ENCODE assay signal across 29 cellular contexts in genomic region chr4:7967063-7967440, GRCh38. TPM values are rescaled to one million over a fixed set of nuclear protein-coding genes. Genes with fewer than 3 reads are reported as not detected.
A peak's percentile ranks its signal among the peaks of the same experiment; 100 is the strongest.
DNase-seq lines count a peak whose midpoint lies in the region; ATAC-seq, FAIRE-seq and TF ChIP-seq lines count a peak whose summit lies in the region.
"Had no signal": no experiment of that assay in that cellular context is flagged by ENCODE, and none has a peak within 500 bp of the region (broad histone marks: within the 10 kb centered on the region; RNA-seq: fewer than 3 reads in every experiment).

No MANE protein-coding gene starts in this region.

- H3K36me3 Mint-ChIP-seq in activated T-helper 2 cell treated with anti-CD3 and anti-CD28 coated beads, Interferon-gamma antibody, Interleukin-2, Interleukin-4, amounts not matched to agents 10 μg/mL and 5 μg/mL and 100 μg/mL, durations not matched to agents 14 hours and 24 hours and 36 hours (ENCODE audit: low read depth): peaks cover 24% of the 10 kb centered on the region
- no peaks in the 10 kb centered on the region for H3K36me3 Mint-ChIP-seq in natural killer cell treated with Interleukin-12 subunit alpha and Interleukin-12 subunit beta and Interleukin-15 and Interleukin-18, amount 100 ng/mL, for 72 hours

- CTCF ChIA-PET in HepG2 (lab: Yijun Ruan, JAX; ENCODE audit: low intra/inter-chr PET ratio, low total read pairs): no interaction called here

- no peak for TF ChIP-seq RAD21 in HepG2 (CRISPR knock-in tag; IDR thresholded peaks at IDR 0.05)

- H3K4me3 ChIP-seq in HepG2 (replicated peaks in 1 of 3; ENCODE audit: insufficient read depth in 1 of 3, low read depth in 2 of 3, low read length in 3 of 3): peak overlapping the region in 2 of 3 experiments; percentile 21 to 61; a peak in 5 of 6 replicates
- no peak overlapping the region for H3K4me3 ChIP-seq in right lobe of liver
- H3K4me3 ChIP-seq: body of pancreas, dorsolateral prefrontal cortex, left ventricle myocardium inferior, right atrium auricular region, upper lobe of left lung had no signal

- peak overlapping the region; percentile 74 for H2AFZ ChIP-seq in HepG2 (ENCODE audit: low read length)
- H2AFZ ChIP-seq: parathyroid adenoma had no signal

- H3K9me3 ChIP-seq in HepG2 (ENCODE audit: low read length): no peaks in the 10 kb centered on the region
- H3K9me3 ChIP-seq in right lobe of liver: no peaks in the 10 kb centered on the region
- H3K9me3 ChIP-seq: body of pancreas, left ventricle myocardium inferior, right atrium auricular region, upper lobe of left lung had no signal

- peak overlapping the region; percentile 30 for H3K27ac Mint-ChIP-seq in activated T-helper 2 cell treated with anti-CD3 and anti-CD28 coated beads, Interferon-gamma antibody, Interleukin-2, Interleukin-4, amounts not matched to agents 10 μg/mL and 5 μg/mL and 100 μg/mL, durations not matched to agents 14 hours and 24 hours and 36 hours
- peak overlapping the region; percentile 47 to 56 for H3K27ac Mint-ChIP-seq in natural killer cell treated with Interleukin-12 subunit alpha and Interleukin-12 subunit beta and Interleukin-15 and Interleukin-18, amount 100 ng/mL, for 72 hours

- H3K27me3 Mint-ChIP-seq in activated T-helper 2 cell treated with anti-CD3 and anti-CD28 coated beads, Interferon-gamma antibody, Interleukin-2, Interleukin-4, amounts not matched to agents 10 μg/mL and 5 μg/mL and 100 μg/mL, durations not matched to agents 14 hours and 24 hours and 36 hours (ENCODE audit: low read depth): no peaks in the 10 kb centered on the region
- peaks cover 0 to 6% of the 10 kb centered on the region in 2 donors for H3K27me3 Mint-ChIP-seq in natural killer cell treated with Interleukin-12 subunit alpha and Interleukin-12 subunit beta and Interleukin-15 and Interleukin-18, amount 100 ng/mL, for 72 hours

- peaks cover 59% of the 10 kb centered on the region for H3K4me1 Mint-ChIP-seq in activated T-helper 2 cell treated with anti-CD3 and anti-CD28 coated beads, Interferon-gamma antibody, Interleukin-2, Interleukin-4, amounts not matched to agents 10 μg/mL and 5 μg/mL and 100 μg/mL, durations not matched to agents 14 hours and 24 hours and 36 hours (ENCODE audit: low read depth)
- peaks cover 65 to 73% of the 10 kb centered on the region in 2 donors for H3K4me1 Mint-ChIP-seq in natural killer cell treated with Interleukin-12 subunit alpha and Interleukin-12 subunit beta and Interleukin-15 and Interleukin-18, amount 100 ng/mL, for 72 hours (ENCODE audit: low read depth in 2 of 2)

- intact Hi-C loops in HepG2 (cut with micrococcal nuclease; ENCODE audit: unreplicated experiment): no loop called here
- intact Hi-C loops in right lobe of liver (cut with DNase I): no loop called here
- intact Hi-C loops in activated T-helper 2 cell treated with anti-CD3 and anti-CD28 coated beads, Interferon-gamma antibody, Interleukin-2, Interleukin-4, amounts not matched to agents 10 μg/mL and 5 μg/mL and 100 μg/mL, durations not matched to agents 14 hours and 24 hours and 36 hours (cut with micrococcal nuclease): loop anchor here (10.0 kb wide), 1 partner anchor 1782 kb away; no protein-coding TSS in a partner anchor

- no peaks in the 10 kb centered on the region for H4K20me1 ChIP-seq in HepG2 (ENCODE audit: insufficient read depth, low read length)

- no peak overlapping the region for H3K4me3 Mint-ChIP-seq in activated T-helper 2 cell treated with anti-CD3 and anti-CD28 coated beads, Interferon-gamma antibody, Interleukin-2, Interleukin-4, amounts not matched to agents 10 μg/mL and 5 μg/mL and 100 μg/mL, durations not matched to agents 14 hours and 24 hours and 36 hours (ENCODE audit: low read depth)
- H3K4me3 Mint-ChIP-seq in natural killer cell treated with Interleukin-12 subunit alpha and Interleukin-12 subunit beta and Interleukin-15 and Interleukin-18, amount 100 ng/mL, for 72 hours: peak overlapping the region; percentile 50

- TF ChIP-seq CTCF in HepG2 (CRISPR knock-in tag; IDR thresholded peaks at IDR 0.05) (no peak), right lobe of liver (IDR thresholded peaks at IDR 0.05) (no peak)

- no peak for FAIRE-seq in HepG2 (lab: Jason Lieb, UNC)
- FAIRE-seq: D721Med, islet of Langerhans had no signal

- 17% methylated on average over 5 of the region's 9 CpGs for WGBS in HepG2 (ENCODE audit: low lambda C conversion rate)
- WGBS in right lobe of liver (ENCODE audit: insufficient coverage, low coverage, low lambda C conversion rate, missing lambda C conversion rate): 17% methylated on average over 1 of the region's 9 CpGs

- H3K4me1 ChIP-seq in HepG2 (ENCODE audit: insufficient read depth, low read length) (peaks cover 96% of the 10 kb centered on the region), right lobe of liver (no peaks in the 10 kb centered on the region)

- in situ Hi-C loops in HepG2 (cut with HindIII; ENCODE audit: extremely low pct_ligation_motif_present, low pct_unique_long_range_greater_than_20kb): no loop called here

- peak; percentile 60 for ATAC-seq in HepG2
- no peak for ATAC-seq in right lobe of liver
- ATAC-seq in natural killer cell treated with Interleukin-12 subunit alpha and Interleukin-12 subunit beta and Interleukin-15 and Interleukin-18, amount 100 ng/mL, for 72 hours: no peak
- ATAC-seq in HG02884 (IDR thresholded peaks at IDR 0.05; ENCODE audit: unreplicated experiment): no peak
- ATAC-seq in HG03378 (IDR thresholded peaks at IDR 0.05; ENCODE audit: unreplicated experiment): no peak
- ATAC-seq: body of pancreas; naive thymus-derived CD4-positive, alpha-beta T cell had no signal

- H3K27ac ChIP-seq in HepG2 (ENCODE audit: extremely low read length, insufficient read depth, low read length): no peak overlapping the region
- H3K27ac ChIP-seq in right lobe of liver: no peak overlapping the region
- H3K27ac ChIP-seq: C4-2B, HL-60, parathyroid adenoma, VCaP had no signal

- H3K9me3 Mint-ChIP-seq in activated T-helper 2 cell treated with anti-CD3 and anti-CD28 coated beads, Interferon-gamma antibody, Interleukin-2, Interleukin-4, amounts not matched to agents 10 μg/mL and 5 μg/mL and 100 μg/mL, durations not matched to agents 14 hours and 24 hours and 36 hours: no peaks in the 10 kb centered on the region
- H3K9me3 Mint-ChIP-seq in natural killer cell treated with Interleukin-12 subunit alpha and Interleukin-12 subunit beta and Interleukin-15 and Interleukin-18, amount 100 ng/mL, for 72 hours: no peaks in the 10 kb centered on the region

- TF ChIP-seq POLR2A in HepG2 (IDR thresholded peaks at IDR 0.05; ENCODE audit: insufficient read depth in 1 of 2, low read depth in 2 of 2, low read length in 2 of 2) (no peak), right lobe of liver (IDR thresholded peaks at IDR 0.05) (no peak)

- H3K4me2 ChIP-seq in HepG2 (ENCODE audit: low read depth, low read length): peak overlapping the region; percentile 79

- TF ChIP-seq EP300 in HepG2 (IDR thresholded peaks at IDR 0.05; ENCODE audit: low read depth in 2 of 2, low read length in 2 of 2) (no peak), HepG2 (CRISPR knock-in tag; IDR thresholded peaks at IDR 0.05; ENCODE audit: borderline replicate concordance) (no peak)

- DNase-seq in HepG2 (ENCODE audit: low spot score): peak; percentile 46
- DNase-seq in right lobe of liver: no peak
- DNase-seq in activated T-helper 2 cell treated with anti-CD3 and anti-CD28 coated beads, Interferon-gamma antibody, Interleukin-2, Interleukin-4, amounts not matched to agents 10 μg/mL and 5 μg/mL and 100 μg/mL, durations not matched to agents 14 hours and 24 hours and 36 hours (ENCODE audit: low spot score): no peak
- DNase-seq in natural killer cell treated with Interleukin-12 subunit alpha and Interleukin-12 subunit beta and Interleukin-15 and Interleukin-18, amount 100 ng/mL, for 72 hours (ENCODE audit: low spot score): peak; percentile 35
- no peak for DNase-seq in NCI-H2029 (lab: John Stamatoyannopoulos, UW)
- DNase-seq: activated CD4-positive, alpha-beta T cell treated with anti-CD3 and anti-CD28 coated beads, Interleukin-2, amount 50 U/mL, for 4 hours; activated effector memory CD4-positive, alpha-beta T cell treated with anti-CD3 and anti-CD28 coated beads, Interleukin-2, amount 50 U/mL, for 16 hours; body of pancreas; dorsolateral prefrontal cortex; Karpas-422; midbrain; naive thymus-derived CD4-positive, alpha-beta T cell; NCI-H146; NCI-H510A treated with DMSO at 0.1 percent for 48 hours; Right ventricle myocardium superior; stimulated activated CD4-positive, alpha-beta T cell treated with anti-CD3 and anti-CD28 coated beads, Interleukin-12 subunit alpha, Interleukin-12 subunit beta, amount 100 ng/mL, for 4 hours; stimulated activated CD4-positive, alpha-beta T cell treated with anti-CD3 and anti-CD28 coated beads, Interleukin-4, amount 100 ng/mL, for 1 hour; T-helper 9 cell had no signal

- no TSS peak for BruUV-seq in HepG2 (replicated peaks; lab: Mats Ljungman, UMichigan)

- H3K9ac ChIP-seq in HepG2 (ENCODE audit: insufficient read depth, low read depth, low read length): no peak overlapping the region
- H3K9ac ChIP-seq: parathyroid adenoma had no signal

- H3K27me3 ChIP-seq in HepG2 (ENCODE audit: control insufficient read depth in 1 of 2, insufficient read depth in 2 of 2, low read length in 2 of 2): peaks cover 2 to 13% of the 10 kb centered on the region in 2 experiments; a peak in 3 of 5 replicates
- H3K27me3 ChIP-seq in right lobe of liver: no peaks in the 10 kb centered on the region
- H3K27me3 ChIP-seq: body of pancreas, dorsolateral prefrontal cortex, right atrium auricular region, upper lobe of left lung had no signal

- H3K36me3 ChIP-seq in HepG2 (replicated peaks in 1 of 2; ENCODE audit: control insufficient read depth in 1 of 2, insufficient read depth in 2 of 2, low read length in 2 of 2) (no peaks in the 10 kb centered on the region), right lobe of liver (no peaks in the 10 kb centered on the region)
- H3K36me3 ChIP-seq: left ventricle myocardium inferior, right atrium auricular region, upper lobe of left lung had no signal

- POLR2A ChIA-PET in HepG2 (lab: Yijun Ruan, JAX): interaction anchor here (0.9 to 1.0 kb wide), 2 partner anchors 21 to 160 kb away, joined by 3 read pairs; no protein-coding TSS in a partner anchor

- no peaks in the 10 kb centered on the region for H3K79me2 ChIP-seq in HepG2 (ENCODE audit: insufficient read depth, low read length)
- H3K79me2 ChIP-seq: parathyroid adenoma had no signal

RNA-seq across cellular contexts. Expression of gene AFAP1, which starts 27.4 kb away (rescaled TPM):
- total RNA-seq in HepG2 (2016; rRNA removed; fragmentation: Illumina TruSeq; extraction: Trizol) (2.5 and 3.1 TPM in 2 replicates), right lobe of liver (1 to 10 TPM in 5 of 6 experiments, under 1 TPM in 1; 0.95 to 3.1 (median 1.9) TPM)
- total RNA-seq in HepG2 (2016; cell fraction: cytosol; rRNA removed; fragmentation: Illumina TruSeq; extraction: Trizol; ENCODE audit: low read depth): 0.91 and 1.1 TPM in 2 replicates
- total RNA-seq in HepG2 (2016; cell fraction: insoluble cytoplasmic fraction; rRNA removed; fragmentation: Illumina TruSeq; extraction: Trizol): 2.3 and 2.5 TPM in 2 replicates
- 1.3 and 1.6 TPM in 2 replicates for total RNA-seq in HepG2 (2016; cell fraction: membrane; rRNA removed; fragmentation: Illumina TruSeq; extraction: Trizol)
- total RNA-seq in HepG2 (2016; cell fraction: nucleus; rRNA removed; fragmentation: Illumina TruSeq; extraction: Trizol): 3.2 and 3.5 TPM in 2 replicates
- 2.0 and 2.5 TPM in 2 replicates for polyA plus RNA-seq in HepG2 (2011; rRNA removed)
- polyA plus RNA-seq in HepG2 (2011; cell fraction: cytosol; rRNA removed): 1.4 and 1.6 TPM in 2 replicates
- 5.5 and 8.2 TPM in 2 replicates for polyA plus RNA-seq in HepG2 (2011; cell fraction: nucleus; rRNA removed)
- polyA plus RNA-seq in HepG2 (2012): 2.8 and 2.9 TPM in 2 replicates
- polyA plus RNA-seq in HepG2 (2016; cell fraction: cytosol; fragmentation: Illumina TruSeq; extraction: Trizol; ENCODE audit: low read depth): 0.11 and 0.15 TPM in 2 replicates
- 1.6 and 2.1 TPM in 2 replicates for polyA plus RNA-seq in HepG2 (2016; cell fraction: insoluble cytoplasmic fraction; fragmentation: Illumina TruSeq; extraction: Trizol; ENCODE audit: low read depth)
- polyA plus RNA-seq in HepG2 (2016; cell fraction: membrane; fragmentation: Illumina TruSeq; extraction: Trizol; ENCODE audit: low read depth): 0.37 and 0.58 TPM in 2 replicates
- polyA plus RNA-seq in HepG2 (2016; cell fraction: nucleus; fragmentation: Illumina TruSeq; extraction: Trizol; ENCODE audit: insufficient read depth, low read depth): 2.7 and 3.5 TPM in 2 replicates
- 4.5 and 14.2 TPM in 2 replicates for polyA minus RNA-seq in HepG2 (2011; rRNA and poly(A)+ RNA removed; ENCODE audit: low replicate concordance)
- polyA minus RNA-seq in HepG2 (2011; cell fraction: cytosol; rRNA and poly(A)+ RNA removed): 2.9 and 3.2 TPM in 2 replicates
- 9.5 and 11.9 TPM in 2 replicates for polyA minus RNA-seq in HepG2 (2011; cell fraction: nucleus; rRNA and poly(A)+ RNA removed)
- total RNA-seq in activated T-helper 2 cell treated with anti-CD3 and anti-CD28 coated beads, Interferon-gamma antibody, Interleukin-2, Interleukin-4, amounts not matched to agents 10 μg/mL and 5 μg/mL and 100 μg/mL, durations not matched to agents 14 hours and 24 hours and 36 hours: 53.7 and 57.6 TPM in 2 replicates
- 1 to 10 TPM; 7.2 to 9.1 TPM for total RNA-seq in natural killer cell treated with Interleukin-12 subunit alpha and Interleukin-12 subunit beta and Interleukin-15 and Interleukin-18, amount 100 ng/mL, for 72 hours

Comparison
In these comparisons a context has a peak if more than half of its experiments do, and no peak if none do; other contexts are left out.
1. DNase-seq: peak in HepG2 (single experiment) and natural killer cell treated with Interleukin-12 subunit alpha and Interleukin-12 subunit beta and Interleukin-15 and Interleukin-18, amount 100 ng/mL, for 72 hours (single experiment); none in right lobe of liver (0 of 3), activated T-helper 2 cell treated with anti-CD3 and anti-CD28 coated beads, Interferon-gamma antibody, Interleukin-2, Interleukin-4, amounts not matched to agents 10 μg/mL and 5 μg/mL and 100 μg/mL, durations not matched to agents 14 hours and 24 hours and 36 hours (single experiment) and NCI-H2029 (single experiment).
2. H3K4me3 ChIP-seq: peak in HepG2 (2 of 3); none in right lobe of liver (0 of 3).